10 cellular contexts compared by ENCODE assay signal in the genomic region with DNA sequence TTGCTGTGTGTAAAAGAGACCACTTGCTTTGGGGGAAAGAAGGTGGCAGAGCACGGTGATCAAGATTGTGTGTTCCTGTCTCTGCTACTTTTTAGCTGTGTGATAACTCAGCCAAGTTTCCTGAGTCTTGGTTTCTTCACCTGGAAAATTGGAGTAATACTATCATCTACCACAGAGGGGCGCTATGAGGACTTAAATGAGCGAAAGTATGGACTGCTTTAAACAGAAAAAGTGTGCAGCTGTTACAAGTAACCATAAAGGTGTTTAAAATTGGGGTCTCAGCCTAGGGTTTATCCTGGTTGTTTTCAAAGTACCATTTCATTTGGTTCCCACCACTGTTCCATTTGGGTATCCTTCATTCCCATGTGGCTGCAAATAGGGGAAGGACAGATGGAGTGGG.
DNase-seq lines count a peak whose midpoint lies in the region; ATAC-seq and TF ChIP-seq lines count a peak whose summit lies in the region.
"Had no signal": no experiment of that assay in that cellular context is flagged by ENCODE, and none has a peak within 500 bp of the region (broad histone marks: within the 10 kb centered on the region; RNA-seq: fewer than 3 reads in every experiment).

No MANE protein-coding gene starts in this region.

- in situ Hi-C loops in GM23248 (cut with MboI): no loop called here

- ATAC-seq in GM19395 (IDR thresholded peaks at IDR 0.05; ENCODE audit: unreplicated experiment): no peak
- ATAC-seq in HG02642 (IDR thresholded peaks at IDR 0.05; ENCODE audit: poor library complexity, unreplicated experiment): no peak
- no peak for ATAC-seq in T-helper 17 cell

- H3K4me1 Mint-ChIP-seq in CD14-positive monocyte (no peaks in the 10 kb centered on the region), T-helper 17 cell (peaks cover 1% of the 10 kb centered on the region)

- WGBS in GM23248 (ENCODE audit: low coverage in 1 of 2, low lambda C conversion rate in 2 of 2, missing lambda C conversion rate in 2 of 2), 2 experiments: 0 to 3% methylated on average over 3 of the region's 3 CpGs

- no peaks in the 10 kb centered on the region for H3F3A ChIP-seq in GM23248 (ENCODE audit: insufficient read depth)

- H3K9me3 ChIP-seq in GM23248 (ENCODE audit: low read depth) (no peaks in the 10 kb centered on the region), T-helper 17 cell (ENCODE audit: control insufficient read depth, low read length, poor library complexity, severe bottlenecking) (no peaks in the 10 kb centered on the region)

- no peak for DNase-seq in CD14-positive monocyte (ENCODE audit: low spot score)
- peak; percentile 34 for DNase-seq in GM23248
- DNase-seq in SW 1271 (lab: John Stamatoyannopoulos, UW): peak; percentile 17 to 24
- DNase-seq in iPS DF 4.7 (ENCODE audit: extremely low read depth, low spot score): peak; percentile 44
- DNase-seq in T-helper 17 cell: no peak
- DNase-seq in NCI-H2107 (lab: John Stamatoyannopoulos, UW): no peak
- DNase-seq: activated naive CD4-positive, alpha-beta T cell treated with Interleukin-2 at 50 U/mL for 16 hours had no signal

- no peak overlapping the region for H2AFZ ChIP-seq in GM23248

- H3K27me3 Mint-ChIP-seq in CD14-positive monocyte (ENCODE audit: low read depth in 3 of 3) (peaks cover 5 to 7% (median 6%) of the 10 kb centered on the region in 3 donors), T-helper 17 cell (peaks cover 18% of the 10 kb centered on the region)

- no peak overlapping the region for H3K9ac ChIP-seq in GM23248

- H3K79me2 ChIP-seq in GM23248 (ENCODE audit: insufficient read depth): no peaks in the 10 kb centered on the region

- H3K9me2 ChIP-seq in GM23248 (ENCODE audit: insufficient read depth): no peaks in the 10 kb centered on the region

- H3K4me2 ChIP-seq in GM23248 (ENCODE audit: unreplicated experiment): no peak overlapping the region

- H3K4me3 ChIP-seq in GM23248: no peak overlapping the region
- H3K4me3 ChIP-seq: skin epidermis had no signal

- H3K27ac Mint-ChIP-seq in CD14-positive monocyte (no peak overlapping the region), T-helper 17 cell (no peak overlapping the region)

- peak; percentile 53 for TF ChIP-seq CTCF in CD14-positive monocyte (IDR thresholded peaks at IDR 0.05)

- intact Hi-C loops in CD14-positive monocyte (cut with micrococcal nuclease): no loop called here

- no peak overlapping the region for H3K27ac ChIP-seq in GM23248
- H3K27ac ChIP-seq: skin epidermis had no signal

- no peaks in the 10 kb centered on the region for H4K20me1 ChIP-seq in GM23248 (ENCODE audit: insufficient read depth)

- H3K4me1 ChIP-seq in GM23248 (ENCODE audit: insufficient read depth): no peaks in the 10 kb centered on the region

- H3K4me3 Mint-ChIP-seq in CD14-positive monocyte (no peak overlapping the region), T-helper 17 cell (no peak overlapping the region)

- no peaks in the 10 kb centered on the region for H3K27me3 ChIP-seq in GM23248 (replicated peaks; ENCODE audit: insufficient read depth)

- H3K9me3 Mint-ChIP-seq in CD14-positive monocyte: peaks cover 0 to 5% (median 0%) of the 10 kb centered on the region in 7 donors

- H3K36me3 Mint-ChIP-seq in CD14-positive monocyte (no peaks in the 10 kb centered on the region), T-helper 17 cell (ENCODE audit: low read depth) (peaks cover 3% of the 10 kb centered on the region)

- no peaks in the 10 kb centered on the region for H3K36me3 ChIP-seq in GM23248 (ENCODE audit: low read depth)

Comparison
In these comparisons a context has a peak if more than half of its experiments do, and no peak if none do; other contexts are left out.
1. DNase-seq: peak in GM23248 (single experiment), SW 1271 (2 of 2) and iPS DF 4.7 (single experiment); none in CD14-positive monocyte (single experiment), T-helper 17 cell (0 of 3) and NCI-H2107 (single experiment).